Comparison of ENCODE assay signal across 27 cellular contexts in genomic region chr7:111937164-111937563, GRCh38.
"Had no signal": no experiment of that assay in that cellular context is flagged by ENCODE, and none has a peak within 500 bp of the region (broad histone marks: within the 10 kb centered on the region; RNA-seq: fewer than 3 reads in every experiment).

No MANE protein-coding gene starts in this region.

- H3K27me3 ChIP-seq: dorsolateral prefrontal cortex, esophagus squamous epithelium, gastrocnemius medialis, heart right ventricle, left lung had no signal

- H3K4me1 ChIP-seq: esophagus squamous epithelium, gastrocnemius medialis, heart right ventricle, left lung, lower lobe of right lung had no signal

- ATAC-seq: esophagus mucosa; gastrocnemius medialis; heart right ventricle; left cardiac atrium; left lung; left ventricle myocardium superior; lower lobe of right lung; naive thymus-derived CD4-positive, alpha-beta T cell had no signal

- H3K27ac Mint-ChIP-seq: naive thymus-derived CD4-positive, alpha-beta T cell had no signal

- DNase-seq: dermis blood vessel endothelial cell; dorsolateral prefrontal cortex; effector CD4-positive, alpha-beta T cell; effector memory CD4-positive, alpha-beta T cell; erythroblast; esophagus squamous epithelium; foreskin fibroblast; foreskin melanocyte; gastrocnemius medialis; glutamatergic neuron; head of caudate nucleus; heart right ventricle; hippocampal formation; left cardiac atrium; left lung; left ventricle myocardium superior; lower lobe of right lung; mesenchymal stem cell; midbrain; naive thymus-derived CD4-positive, alpha-beta T cell had no signal

- H3K27ac ChIP-seq: coronary artery, dorsolateral prefrontal cortex, epithelial cell of prostate, esophagus squamous epithelium, gastrocnemius medialis, heart right ventricle, left lung, lower lobe of right lung had no signal

- H3K4me3 ChIP-seq: coronary artery, dorsolateral prefrontal cortex, esophagus squamous epithelium, gastrocnemius medialis, heart right ventricle, left lung, lower lobe of right lung had no signal

- H3K36me3 Mint-ChIP-seq: naive thymus-derived CD4-positive, alpha-beta T cell had no signal

- H3K4me1 Mint-ChIP-seq: naive thymus-derived CD4-positive, alpha-beta T cell had no signal

- H3K4me3 Mint-ChIP-seq: naive thymus-derived CD4-positive, alpha-beta T cell had no signal

- H3K9me3 ChIP-seq: gastrocnemius medialis had no signal

- FAIRE-seq: colon, endometrium, islet of Langerhans, keratinocyte had no signal
